In the genomic region with DNA sequence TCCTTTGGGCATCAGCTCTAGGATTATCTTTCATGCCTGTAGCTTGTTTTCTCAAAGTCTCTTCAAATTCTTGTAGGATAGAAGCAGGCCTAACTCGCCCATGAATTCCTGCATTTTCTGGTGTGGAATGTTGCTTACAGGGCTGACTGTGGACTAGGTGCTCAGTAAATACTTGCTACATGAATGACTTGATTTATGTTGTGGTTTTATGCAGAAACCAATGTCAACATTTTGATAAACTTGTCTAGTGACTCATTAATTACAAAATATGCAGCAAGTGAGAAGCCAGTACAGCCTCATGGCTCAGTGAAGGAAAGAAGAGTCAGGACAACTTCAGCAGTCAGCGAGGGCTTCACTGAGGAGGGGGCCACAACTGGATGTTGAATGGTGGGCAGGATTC, we compare ENCODE assay signal across 15 cellular contexts.
DNase-seq lines count a peak whose midpoint lies in the region; ATAC-seq, FAIRE-seq and TF ChIP-seq lines count a peak whose summit lies in the region.
"Had no signal": no experiment of that assay in that cellular context is flagged by ENCODE, and none has a peak within 500 bp of the region (broad histone marks: within the 10 kb centered on the region; RNA-seq: fewer than 3 reads in every experiment).

No MANE protein-coding gene starts in this region.

- peaks cover 1% of the 10 kb centered on the region for H3K27me3 Mint-ChIP-seq in astrocyte (ENCODE audit: low read depth, unreplicated experiment)
- H3K27me3 Mint-ChIP-seq: activated B cell treated with CpG ODN at 0.5 μM for 24 hours; CD4-positive, CD25-positive, alpha-beta regulatory T cell had no signal

- H3K36me3 ChIP-seq in astrocyte (ENCODE audit: insufficient read depth, low read length) (no peaks in the 10 kb centered on the region), kidney epithelial cell (ENCODE audit: control insufficient read depth, insufficient read depth, low read length) (no peaks in the 10 kb centered on the region)

- H3K27ac Mint-ChIP-seq in astrocyte (ENCODE audit: unreplicated experiment) = peak overlapping the region; percentile 92
- H3K27ac Mint-ChIP-seq: activated B cell treated with CpG ODN at 0.5 μM for 24 hours; CD4-positive, CD25-positive, alpha-beta regulatory T cell had no signal

- H3K4me3 ChIP-seq in AG09309 (ENCODE audit: control insufficient read depth, low read depth, low read length) (no peak overlapping the region), astrocyte (ENCODE audit: insufficient read depth, low read depth, low read length) (no peak overlapping the region), kidney epithelial cell (ENCODE audit: low read depth, low read length) (no peak overlapping the region)

- H2AFZ ChIP-seq in astrocyte (ENCODE audit: low read depth, low read length) = no peak overlapping the region

- no peaks in the 10 kb centered on the region for H3K9me3 Mint-ChIP-seq in astrocyte (ENCODE audit: unreplicated experiment)
- H3K9me3 Mint-ChIP-seq: activated B cell treated with CpG ODN at 0.5 μM for 24 hours had no signal

- H3K27ac ChIP-seq in astrocyte (ENCODE audit: low read depth, low read length) = peak overlapping the region; percentile 42
- no peak overlapping the region for H3K27ac ChIP-seq in substantia nigra (ENCODE audit: low read depth, low read length, poor library complexity, severe bottlenecking)

- peak; percentile 91 for DNase-seq in AG09309 (ENCODE audit: low read depth)
- peak; percentile 81 for DNase-seq in LHCN-M2 (ENCODE audit: low read depth)
- DNase-seq in astrocyte (ENCODE audit: low read depth) = peak; percentile 97
- DNase-seq in kidney epithelial cell (ENCODE audit: low read depth) = peak; percentile 83
- no peak for DNase-seq in substantia nigra (lab: John Stamatoyannopoulos, UW)
- DNase-seq in COLO668 (lab: John Stamatoyannopoulos, UW; ENCODE audit: unreplicated experiment) = no peak
- DNase-seq: activated B cell treated with CpG ODN at 0.5 μM for 24 hours; CD4-positive, CD25-positive, alpha-beta regulatory T cell; hippocampal formation; NCI-H1694 treated with DMSO at 0.1 percent for 48 hours had no signal

- no peak for ATAC-seq in HG03095 (IDR thresholded peaks at IDR 0.05; ENCODE audit: unreplicated experiment)
- no peak for ATAC-seq in HG02678 (IDR thresholded peaks at IDR 0.05; ENCODE audit: unreplicated experiment)
- ATAC-seq: Right ventricle myocardium inferior had no signal

- no peaks in the 10 kb centered on the region for H3K79me2 ChIP-seq in astrocyte (ENCODE audit: insufficient read depth, low read length)

- no peaks in the 10 kb centered on the region for H3K9me3 ChIP-seq in astrocyte (ENCODE audit: insufficient read depth, low read depth, low read length)

- H3K4me2 ChIP-seq in astrocyte (ENCODE audit: low read length) = peak overlapping the region; percentile 52

- no peak overlapping the region for H3K9ac ChIP-seq in astrocyte (ENCODE audit: low read length)

- H3K36me3 Mint-ChIP-seq in astrocyte (ENCODE audit: low read depth, unreplicated experiment) = no peaks in the 10 kb centered on the region
- H3K36me3 Mint-ChIP-seq: CD4-positive, CD25-positive, alpha-beta regulatory T cell had no signal

- H3K27me3 ChIP-seq in astrocyte (ENCODE audit: insufficient read depth, low read length) (no peaks in the 10 kb centered on the region), kidney epithelial cell (ENCODE audit: control insufficient read depth, insufficient read depth, low read length) (no peaks in the 10 kb centered on the region)

- peak; percentile 92 for FAIRE-seq in astrocyte (lab: Jason Lieb, UNC)
- FAIRE-seq: colon, GM12892 had no signal

- peaks cover 25% of the 10 kb centered on the region for H3K4me1 Mint-ChIP-seq in astrocyte (ENCODE audit: low read depth, unreplicated experiment)
- H3K4me1 Mint-ChIP-seq: activated B cell treated with CpG ODN at 0.5 μM for 24 hours; CD4-positive, CD25-positive, alpha-beta regulatory T cell had no signal

- peak overlapping the region; percentile 68 for H3K4me3 Mint-ChIP-seq in astrocyte (ENCODE audit: unreplicated experiment)
- H3K4me3 Mint-ChIP-seq: activated B cell treated with CpG ODN at 0.5 μM for 24 hours; CD4-positive, CD25-positive, alpha-beta regulatory T cell had no signal

- H3K4me1 ChIP-seq in astrocyte (ENCODE audit: insufficient read depth, low read length) = peaks cover 23% of the 10 kb centered on the region

- TF ChIP-seq CTCF in AG09309 (IDR thresholded peaks at IDR 0.05; ENCODE audit: control insufficient read depth, insufficient read depth, low read depth, low read length, missing control alignments) (no peak), astrocyte (IDR thresholded peaks at IDR 0.05; ENCODE audit: insufficient read depth, low read depth, low read length) (no peak), kidney epithelial cell (IDR thresholded peaks at IDR 0.05; ENCODE audit: insufficient read depth, low read length, poor library complexity, severe bottlenecking) (no peak)

- peaks cover 3% of the 10 kb centered on the region for H4K20me1 ChIP-seq in astrocyte (ENCODE audit: insufficient read depth, low read length)

Comparison
In these comparisons a context has a peak if more than half of its experiments do, and no peak if none do; other contexts are left out.
1. DNase-seq: peak in AG09309 (single experiment), LHCN-M2 (single experiment), astrocyte (single experiment) and kidney epithelial cell (single experiment); none in substantia nigra (0 of 49) and COLO668 (single experiment).